ENCODE assay signal across 24 cellular contexts in genomic region chr20:24584078-24584477, GRCh38.
A peak's percentile ranks its signal among the peaks of the same experiment; 100 is the strongest.
DNase-seq lines count a peak whose midpoint lies in the region; ATAC-seq, FAIRE-seq and TF ChIP-seq lines count a peak whose summit lies in the region.
"Had no signal": no experiment of that assay in that cellular context is flagged by ENCODE, and none has a peak within 500 bp of the region (broad histone marks: within the 10 kb centered on the region; RNA-seq: fewer than 3 reads in every experiment).

No MANE protein-coding gene starts in this region.

- no peaks in the 10 kb centered on the region for H3K9me3 Mint-ChIP-seq in osteocyte (ENCODE audit: unreplicated experiment)
- H3K9me3 Mint-ChIP-seq: CD8-positive, alpha-beta T cell; H9 had no signal

- no peaks in the 10 kb centered on the region for H3K4me1 Mint-ChIP-seq in osteocyte (ENCODE audit: unreplicated experiment)
- H3K4me1 Mint-ChIP-seq: CD4-positive, CD25-positive, alpha-beta regulatory T cell had no signal

- TF ChIP-seq POLR2A in H54 (IDR thresholded peaks at IDR 0.05; ENCODE audit: low read depth, low read length) = no peak

- H3K36me3 Mint-ChIP-seq in osteocyte (ENCODE audit: unreplicated experiment) = no peaks in the 10 kb centered on the region
- H3K36me3 Mint-ChIP-seq: CD4-positive, CD25-positive, alpha-beta regulatory T cell; CD8-positive, alpha-beta T cell had no signal

- FAIRE-seq in H54 (lab: Jason Lieb, UNC) = no peak
- FAIRE-seq: A549, G401.6, GM12892, GM19239, H1 had no signal

- H3K4me2 ChIP-seq in BLaER1 treated with 17β-estradiol and CSF1 and Interleukin-3, amounts not matched to agents 10 nM and 100 nM = peak overlapping the region in 9 of 11 experiments; percentile 33 to 89 (median 71); a peak in 16 of 22 replicates
- H3K4me2 ChIP-seq: A549 had no signal

- H3K27me3 Mint-ChIP-seq in osteocyte (ENCODE audit: unreplicated experiment) = no peaks in the 10 kb centered on the region
- H3K27me3 Mint-ChIP-seq: CD4-positive, CD25-positive, alpha-beta regulatory T cell had no signal

- H3K9ac ChIP-seq in BLaER1 treated with 17β-estradiol and CSF1 and Interleukin-3, amounts not matched to agents 10 nM and 100 nM = no peak overlapping the region
- H3K9ac ChIP-seq: GM23248 had no signal

- no peak overlapping the region for H3K27ac Mint-ChIP-seq in osteocyte (ENCODE audit: unreplicated experiment)
- H3K27ac Mint-ChIP-seq: CD4-positive, CD25-positive, alpha-beta regulatory T cell; CD8-positive, alpha-beta T cell had no signal

- H3K4me3 Mint-ChIP-seq in osteocyte (ENCODE audit: unreplicated experiment) = no peak overlapping the region
- H3K4me3 Mint-ChIP-seq: CD4-positive, CD25-positive, alpha-beta regulatory T cell; CD8-positive, alpha-beta T cell; H9 had no signal

- H3K36me3 ChIP-seq in BLaER1 treated with 17β-estradiol and CSF1 and Interleukin-3, amounts not matched to agents 10 nM and 100 nM = no peaks in the 10 kb centered on the region
- H3K36me3 ChIP-seq: BE2C had no signal

- no peaks in the 10 kb centered on the region for H3K9me3 ChIP-seq in BLaER1 treated with 17β-estradiol and CSF1 and Interleukin-3, amounts not matched to agents 10 nM and 100 nM (replicated peaks in 1 of 11)
- H3K9me3 ChIP-seq: A549, BE2C, Caco-2 had no signal

- no peak for ATAC-seq in GM19452 (IDR thresholded peaks at IDR 0.05; ENCODE audit: unreplicated experiment)
- ATAC-seq: A549; CD8-positive, alpha-beta T cell; HCT116 had no signal

- DNase-seq in cerebellum (ENCODE audit: low spot score) (peak; percentile 28), osteocyte (ENCODE audit: extremely low spot score, unreplicated experiment) (peak; percentile 77), mucosa of gallbladder (ENCODE audit: low spot score) (no peak), H54 (ENCODE audit: insufficient read length, low spot score) (no peak)
- DNase-seq: 8988T; ACHN; AML-193; BE2C; Caco-2; CD4-positive, CD25-positive, alpha-beta regulatory T cell; DMS153; DND-41; H9 had no signal

- H3K4me1 ChIP-seq in BLaER1 treated with 17β-estradiol and CSF1 and Interleukin-3, amounts not matched to agents 10 nM and 100 nM = peaks cover 0 to 67% (median 41%) of the 10 kb centered on the region in 10 experiments; a peak in 17 of 20 replicates
- H3K4me1 ChIP-seq: A549, Caco-2 had no signal

- H3K27ac ChIP-seq in BLaER1 treated with 17β-estradiol and CSF1 and Interleukin-3, amounts not matched to agents 10 nM and 100 nM = no peak overlapping the region
- H3K27ac ChIP-seq: C4-2B, GM23248 had no signal

- peaks cover 0 to 7% (median 0%) of the 10 kb centered on the region in 11 experiments; a peak in 1 of 22 replicates for H4K20me1 ChIP-seq in BLaER1 treated with 17β-estradiol and CSF1 and Interleukin-3, amounts not matched to agents 10 nM and 100 nM

- H3K27me3 ChIP-seq in BLaER1 treated with 17β-estradiol and CSF1 and Interleukin-3, amounts not matched to agents 10 nM and 100 nM = no peaks in the 10 kb centered on the region
- H3K27me3 ChIP-seq: BE2C had no signal

- no peak overlapping the region for H3K4me3 ChIP-seq in BLaER1 treated with 17β-estradiol and CSF1 and Interleukin-3, amounts not matched to agents 10 nM and 100 nM
- H3K4me3 ChIP-seq: A549, GM23248 had no signal

- TF ChIP-seq CTCF in osteocyte (IDR thresholded peaks at IDR 0.05) = no peak

Comparison
In these comparisons a context has a peak if more than half of its experiments do, and no peak if none do; other contexts are left out.
1. DNase-seq: peak in cerebellum (single experiment) and osteocyte (single experiment); none in mucosa of gallbladder (single experiment) and H54 (single experiment).